8 cellular contexts compared by ENCODE assay signal in genomic region chr12:98456583-98457573, GRCh38. TPM values are rescaled to one million over a fixed set of nuclear protein-coding genes. Genes with fewer than 3 reads are reported as not detected.
DNase-seq lines count a peak whose midpoint lies in the region; ATAC-seq and TF ChIP-seq lines count a peak whose summit lies in the region.

No MANE protein-coding gene starts in this region.

- H3K36me3 ChIP-seq in PC-9 (ENCODE audit: low read depth) = no peaks in the 10 kb centered on the region

- H3K27ac Mint-ChIP-seq in chondrocyte (ENCODE audit: unreplicated experiment) = peak overlapping the region; percentile 32

- H3K4me3 ChIP-seq in AG10803 (ENCODE audit: low read length) (peak overlapping the region; percentile 46), PC-9 (no peak overlapping the region)

- no peaks in the 10 kb centered on the region for H3K9me3 ChIP-seq in PC-9 (ENCODE audit: insufficient read depth, low read depth)

- peak; percentile 98 for ATAC-seq in left lobe of liver
- ATAC-seq in GM19023 (IDR thresholded peaks at IDR 0.05; ENCODE audit: unreplicated experiment) = no peak

- intact Hi-C loops in PC-9 (cut with micrococcal nuclease; ENCODE audit: unreplicated experiment) = no loop called here

- no peaks in the 10 kb centered on the region for H3K27me3 Mint-ChIP-seq in chondrocyte (ENCODE audit: low read depth)

- H3K36me3 Mint-ChIP-seq in chondrocyte (ENCODE audit: low read depth) = no peaks in the 10 kb centered on the region

- CTCF ChIA-PET in PC-9 (lab: Charles Lee) = interaction anchor here (0.6 kb wide), 1 partner anchor 29 kb away, joined by 3 read pairs; no protein-coding TSS in a partner anchor
- CTCF ChIA-PET in RWPE1 (lab: Yijun Ruan, JAX) = no interaction called here

- POLR2A ChIA-PET in PC-9 (lab: Charles Lee; ENCODE audit: unreplicated experiment) = interaction anchor here (0.6 kb wide), 1 partner anchor 17 kb away, joined by 5 read pairs; no protein-coding TSS in a partner anchor
- POLR2A ChIA-PET in RWPE1 (lab: Yijun Ruan, JAX; ENCODE audit: low non-redundant PET) = no interaction called here

- no peaks in the 10 kb centered on the region for H3K27me3 ChIP-seq in PC-9 (ENCODE audit: insufficient read depth, low read depth)

- no peaks in the 10 kb centered on the region for H3F3A ChIP-seq in PC-9 (ENCODE audit: insufficient read depth, low read depth)

- no TSS peak for BruUV-seq in PC-9 (replicated peaks; lab: Mats Ljungman, UMichigan)

- H3K79me2 ChIP-seq in PC-9 (ENCODE audit: low read depth) = no peaks in the 10 kb centered on the region

- H3K9me3 Mint-ChIP-seq in chondrocyte (ENCODE audit: low read depth) = no peaks in the 10 kb centered on the region

- H3K9me2 ChIP-seq in PC-9 (ENCODE audit: insufficient read depth) = no peaks in the 10 kb centered on the region

- DNase-seq in AG10803 (ENCODE audit: low read depth) = peak; percentile 31
- peak; percentile 47 for DNase-seq in GM20000 (ENCODE audit: low spot score)
- peak in 1 of 2 experiments; percentile 52 for DNase-seq in PC-9
- no peak for DNase-seq in chondrocyte (ENCODE audit: low spot score)
- peak; percentile 51 for DNase-seq in left lobe of liver (ENCODE audit: low spot score)
- peak; percentile 52 for DNase-seq in stimulated activated CD8-positive, alpha-beta memory T cell treated with anti-CD3 and anti-CD28 coated beads, Interleukin-4, amount 100 ng/mL, for 48 hours
- DNase-seq in RWPE1 (ENCODE audit: low spot score) = no peak

- H3K27ac ChIP-seq in PC-9 = no peak overlapping the region
- H3K27ac ChIP-seq in RWPE1 = no peak overlapping the region

- H3K4me3 Mint-ChIP-seq in chondrocyte (ENCODE audit: unreplicated experiment) = peak overlapping the region; percentile 65

- no peaks in the 10 kb centered on the region for H4K20me1 ChIP-seq in PC-9 (ENCODE audit: insufficient read depth)

- peaks cover 13% of the 10 kb centered on the region for H3K4me1 Mint-ChIP-seq in chondrocyte (ENCODE audit: low read depth)

- H3K4me1 ChIP-seq in PC-9 (replicated peaks; ENCODE audit: insufficient read depth) = no peaks in the 10 kb centered on the region

- H2AFZ ChIP-seq in PC-9 = no peak overlapping the region

- no peak for TF ChIP-seq CTCF in AG10803 (conservative IDR thresholded peaks at IDR 0.05; ENCODE audit: low read length)
- TF ChIP-seq CTCF in GM20000 (IDR thresholded peaks at IDR 0.05; ENCODE audit: extremely low read depth, missing control alignments) = no peak
- no peak for TF ChIP-seq CTCF in PC-9 (conservative IDR thresholded peaks at IDR 0.05)
- TF ChIP-seq CTCF in chondrocyte (IDR thresholded peaks at IDR 0.05) = no peak
- TF ChIP-seq CTCF in RWPE1 (conservative IDR thresholded peaks at IDR 0.05; ENCODE audit: low read depth) = no peak

- H3K4me2 ChIP-seq in PC-9 = peak overlapping the region; percentile 16; the same call in 1 of the 2 replicates

RNA-seq across cellular contexts. Expression of gene TMPO, which starts 58.5 kb away (rescaled TPM):
- total RNA-seq in PC-9 (2021) (143 and 171 TPM in 2 replicates), chondrocyte (34.3 to 43.1 TPM (median 38.7 TPM) in 3 replicates), left lobe of liver (29.7 TPM)

Comparison
In these comparisons a context has a peak if more than half of its experiments do, and no peak if none do; other contexts are left out.
1. DNase-seq: peak in AG10803 (single experiment), GM20000 (single experiment), left lobe of liver (single experiment) and stimulated activated CD8-positive, alpha-beta memory T cell treated with anti-CD3 and anti-CD28 coated beads, Interleukin-4, amount 100 ng/mL, for 48 hours (single experiment); none in chondrocyte (single experiment) and RWPE1 (single experiment).